ENCODE assay signal across 8 cellular contexts in genomic region chr13:76667551-76667950, GRCh38.
DNase-seq lines count a peak whose midpoint lies in the region; ATAC-seq, FAIRE-seq and TF ChIP-seq lines count a peak whose summit lies in the region.

No MANE protein-coding gene starts in this region.

- TF ChIP-seq CTCF in GM12878 (IDR thresholded peaks at IDR 0.05 in 2 of 3, conservative IDR thresholded peaks at IDR 0.05 in 1 of 3; ENCODE audit: control insufficient read depth in 2 of 3, extremely low read depth in 1 of 3, insufficient read depth in 1 of 3, low read depth in 3 of 3, low read length in 3 of 3) = 0 out of 6 replicates have a peak, but pooled peaks of 2 of the 3 experiments have one; percentile 1 to 7
- no peak for TF ChIP-seq CTCF in mucosa of descending colon (IDR thresholded peaks at IDR 0.05)
- TF ChIP-seq CTCF in mesothelial cell of epicardium (IDR thresholded peaks at IDR 0.05; ENCODE audit: unreplicated experiment) = no peak

- in situ Hi-C loops in GM12878 (cut with MboI) = loop anchor here (10.0 kb wide), 1 partner anchor 237 kb away; no protein-coding TSS in a partner anchor

- no peaks in the 10 kb centered on the region for H3K36me3 Mint-ChIP-seq in mesothelial cell of epicardium

- H3K4me3 Mint-ChIP-seq in mesothelial cell of epicardium = no peak overlapping the region

- H3K36me3 ChIP-seq in GM12878 (ENCODE audit: control insufficient read depth in 2 of 2, insufficient read depth in 2 of 2, low read length in 1 of 2) (no peaks in the 10 kb centered on the region), mucosa of descending colon (ENCODE audit: low read depth) (no peaks in the 10 kb centered on the region)

- H3K9me3 Mint-ChIP-seq in mesothelial cell of epicardium = peaks cover under 1% of the 10 kb centered on the region

- CTCF ChIA-PET in GM12878 (lab: Yijun Ruan, JAX) = interaction anchor here (0.6 to 2.2 kb wide), 4 partner anchors 11 to 1849 kb away, joined by 3 to 7 read pairs (median 5); no protein-coding TSS in a partner anchor

- no peak overlapping the region for H3K27ac Mint-ChIP-seq in mesothelial cell of epicardium

- H3K4me1 ChIP-seq in GM12878 (ENCODE audit: control insufficient read depth, insufficient read depth, low read length) = no peaks in the 10 kb centered on the region
- no peaks in the 10 kb centered on the region for H3K4me1 ChIP-seq in mucosa of descending colon (ENCODE audit: low read depth)

- H4K20me1 ChIP-seq in GM12878 (ENCODE audit: control insufficient read depth, insufficient read depth) = no peaks in the 10 kb centered on the region

- H3K9ac ChIP-seq in GM12878 (ENCODE audit: control insufficient read depth, insufficient read depth, low read length) = no peak overlapping the region

- peaks cover 8% of the 10 kb centered on the region for H3K4me1 Mint-ChIP-seq in mesothelial cell of epicardium

- H3K4me3 ChIP-seq in GM12878 (no peak overlapping the region), mucosa of descending colon (no peak overlapping the region)

- DNase-seq in COR-L47 (lab: John Stamatoyannopoulos, UW) (peak; percentile 7), HT1080 (ENCODE audit: low read depth) (peak; percentile 26), GM12878 (ENCODE audit: low read depth, low spot score) (no peak), mucosa of descending colon (peak in 1 of 3 donors; percentile 31), posterior cingulate gyrus (no peak), cortex of kidney (lab: John Stamatoyannopoulos, UW) (no peak), mesothelial cell of epicardium (ENCODE audit: low spot score in 2 of 2, unreplicated experiment in 2 of 2) (no peak)

- no peak for FAIRE-seq in GM12878 (lab: Jason Lieb, UNC)

- RAD21 ChIA-PET in GM12878 (lab: Charles Lee; ENCODE audit: unreplicated experiment) = no interaction called here

- BruUV-seq in GM12878 (replicated peaks; lab: Mats Ljungman, UMichigan) = no TSS peak

- TF ChIP-seq EP300 in GM12878 (IDR thresholded peaks at IDR 0.05; ENCODE audit: borderline replicate concordance in 1 of 2, control insufficient read depth in 1 of 2, low read depth in 2 of 2, low read length in 2 of 2) = no peak

- no peak overlapping the region for H3K4me2 ChIP-seq in GM12878 (ENCODE audit: control insufficient read depth, insufficient read depth)

- intact Hi-C loops in GM12878 (cut with micrococcal nuclease; ENCODE audit: unreplicated experiment) (loop anchor here (1.0 kb wide), 1 partner anchor 236 kb away; no protein-coding TSS in a partner anchor), mucosa of descending colon (cut with DNase I, micrococcal nuclease) (loop anchor here in 1 of 2 donors (10.0 kb wide), 1 partner anchor 237 kb away; no protein-coding TSS in a partner anchor), posterior cingulate gyrus (cut with DNase I) (no loop called here)

- TF ChIP-seq RAD21 in GM12878 (IDR thresholded peaks at IDR 0.05; ENCODE audit: insufficient read depth, low read depth, low read length) = peak; percentile 63

- H3K27ac ChIP-seq in GM12878 (ENCODE audit: control insufficient read depth, insufficient read depth) = no peak overlapping the region

- H2AFZ ChIP-seq in GM12878 (ENCODE audit: control insufficient read depth, low read depth, low read length) = no peak overlapping the region

- H3K9me3 ChIP-seq in GM12878 (replicated peaks; ENCODE audit: control insufficient read depth, insufficient read depth, low read length) (no peaks in the 10 kb centered on the region), mucosa of descending colon (no peaks in the 10 kb centered on the region)

- no peaks in the 10 kb centered on the region for H3K27me3 ChIP-seq in GM12878 (replicated peaks in 1 of 2; ENCODE audit: control insufficient read depth in 2 of 2, insufficient read depth in 2 of 2, low read length in 1 of 2)

- H3K79me2 ChIP-seq in GM12878 (ENCODE audit: control insufficient read depth, insufficient read depth, low read length) = no peaks in the 10 kb centered on the region

- POLR2A ChIA-PET in GM12878 (lab: Charles Lee) = no interaction called here

- SMC1A ChIA-PET in GM12878 (lab: Charles Lee; ENCODE audit: uncharacterized antibody, unreplicated experiment) = interaction anchor here (1.8 kb wide), 1 partner anchor 236 kb away, joined by 5 read pairs; no protein-coding TSS in a partner anchor

- ATAC-seq in GM12878 (peak; percentile 46; the same call in 2 of the 3 replicates), mucosa of descending colon (peak; percentile 40), GM21825 (IDR thresholded peaks at IDR 0.05; ENCODE audit: unreplicated experiment) (no peak)

- H3K27me3 Mint-ChIP-seq in mesothelial cell of epicardium (ENCODE audit: low read depth) = peaks cover 6% of the 10 kb centered on the region

- no peak for TF ChIP-seq POLR2A in GM12878 (IDR thresholded peaks at IDR 0.05; ENCODE audit: low read depth, low read length)

TF ChIP-seq in GM12878, 131 proteins besides CTCF, POLR2A, EP300 and RAD21:
- no peak for TF ChIP-seq HDAC6 (IDR thresholded peaks at IDR 0.05; ENCODE audit: unreplicated experiment)
- no peak for TF ChIP-seq FOXK2 (IDR thresholded peaks at IDR 0.05)
- peak; percentile 44; the same call in 1 of the 2 replicates for TF ChIP-seq SMC3 (IDR thresholded peaks at IDR 0.05; ENCODE audit: borderline replicate concordance, low read length)

Comparison
In these comparisons a context has a peak if more than half of its experiments do, and no peak if none do; other contexts are left out.
1. DNase-seq: peak in COR-L47 (single experiment) and HT1080 (single experiment); none in GM12878 (single experiment), posterior cingulate gyrus (0 of 10), cortex of kidney (single experiment) and mesothelial cell of epicardium (0 of 2).
2. CTCF ChIP-seq: peak in GM12878 (2 of 3); none in mucosa of descending colon (single experiment) and mesothelial cell of epicardium (single experiment).